8 cellular contexts compared by ENCODE assay signal in the genomic region with DNA sequence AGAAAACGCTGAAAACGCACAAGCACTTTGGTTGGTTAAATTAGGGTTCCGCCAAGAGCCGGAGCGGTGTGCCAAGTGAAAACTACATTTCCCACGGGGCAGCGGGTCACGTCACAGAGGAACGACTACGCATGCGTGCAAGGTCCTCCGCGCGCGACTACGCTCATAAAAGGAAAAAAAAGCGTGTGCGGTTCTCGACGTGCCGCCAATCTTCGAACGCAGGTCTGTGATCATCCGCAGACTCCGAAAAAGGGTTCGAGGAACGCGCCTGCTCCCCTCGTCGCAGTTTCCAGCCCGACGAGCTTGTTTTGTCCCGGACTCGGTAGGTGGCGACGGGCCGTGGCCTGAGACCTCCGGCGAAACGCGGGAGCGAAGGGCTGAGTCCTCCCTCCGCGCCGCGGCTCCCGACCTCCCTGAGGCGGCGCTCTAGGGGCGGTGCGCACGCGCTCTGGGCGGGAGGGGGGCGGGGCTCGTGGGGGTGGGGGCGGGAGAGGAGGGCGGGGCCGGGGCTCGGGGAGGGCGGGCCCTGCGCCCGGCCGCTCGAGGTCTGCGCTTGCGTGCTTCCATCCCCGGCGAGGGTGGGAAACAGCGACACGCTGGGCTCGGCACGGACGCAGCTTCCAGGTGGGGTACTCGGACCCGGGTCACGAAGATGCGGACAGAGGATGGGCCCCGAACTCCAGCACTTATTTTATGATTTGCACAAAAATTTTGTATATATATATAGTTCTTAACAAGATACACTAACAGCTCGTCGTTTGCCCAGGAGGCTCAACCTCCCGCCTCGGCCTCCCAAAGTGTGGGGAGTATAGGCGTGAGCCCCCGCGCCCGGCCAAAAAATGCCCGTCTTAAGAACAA. TPM values are rescaled to one million over a fixed set of nuclear protein-coding genes. Genes with fewer than 3 reads are reported as not detected.
A peak's percentile ranks its signal among the peaks of the same experiment; 100 is the strongest.
DNase-seq lines count a peak whose midpoint lies in the region; ATAC-seq and TF ChIP-seq lines count a peak whose summit lies in the region.

SGF29 (plus strand) TSS at position 145 of the 858 bp plus-strand sequence. CDS start 27,150 bp downstream, outside the sequence.

- no peaks in the 10 kb centered on the region for H4K20me1 ChIP-seq in SU-DHL-6 (ENCODE audit: low read depth, low read length)

- no peaks in the 10 kb centered on the region for H3K27me3 ChIP-seq in SU-DHL-6 (ENCODE audit: low read length)
- no peaks in the 10 kb centered on the region for H3K27me3 ChIP-seq in parathyroid adenoma (ENCODE audit: control insufficient read depth, insufficient read depth, low read length)
- no peaks in the 10 kb centered on the region for H3K27me3 ChIP-seq in tibial artery

- peak within 1 kb of the TSS; percentile 78 for H2AFZ ChIP-seq in SU-DHL-6 (ENCODE audit: low read depth, low read length, severe bottlenecking)
- peak within 1 kb of the TSS; percentile 94 for H2AFZ ChIP-seq in parathyroid adenoma

- H3K4me2 ChIP-seq in SU-DHL-6 (ENCODE audit: low read depth, low read length, poor library complexity, severe bottlenecking) (peak within 1 kb of the TSS; percentile 98), parathyroid adenoma (ENCODE audit: low read length) (peak within 1 kb of the TSS; percentile 97)

- peaks cover 39% of the 10 kb centered on the region for H3K79me2 ChIP-seq in SU-DHL-6 (ENCODE audit: insufficient read depth, low read length)
- H3K79me2 ChIP-seq in parathyroid adenoma: peaks cover 8% of the 10 kb centered on the region

- H3K9me2 ChIP-seq in SU-DHL-6 (replicated peaks; ENCODE audit: insufficient read depth, low read length): no peaks in the 10 kb centered on the region

- no peaks in the 10 kb centered on the region for H3K27me3 Mint-ChIP-seq in activated naive CD8-positive, alpha-beta T cell treated with anti-CD3 and anti-CD28 coated beads, Interleukin-2, amount 10 ng/mL, durations not matched to agents 7 days and 5 days

- POLR2A ChIA-PET in activated naive CD8-positive, alpha-beta T cell treated with anti-CD3 and anti-CD28 coated beads, Interleukin-2, amount 10 ng/mL, durations not matched to agents 7 days and 5 days (lab: Charles Lee): interaction anchor here (1.3 to 1.7 kb wide), 4 partner anchors 60 to 269 kb away, joined by 3 to 10 read pairs (median 6); partner anchors contain the start of genes APOBR and ATXN2L

- H3K27ac Mint-ChIP-seq in activated naive CD8-positive, alpha-beta T cell treated with anti-CD3 and anti-CD28 coated beads, Interleukin-2, amount 10 ng/mL, durations not matched to agents 7 days and 5 days: peak within 1 kb of the TSS; percentile 94

- H3K4me3 ChIP-seq in GM12865 (ENCODE audit: low read depth, low read length): peak within 1 kb of the TSS; percentile 73
- peak within 1 kb of the TSS; percentile 96 for H3K4me3 ChIP-seq in SU-DHL-6 (ENCODE audit: insufficient read depth, low read length, poor library complexity, severe bottlenecking)
- peak within 1 kb of the TSS; percentile 93 for H3K4me3 ChIP-seq in parathyroid adenoma (ENCODE audit: low read depth, low read length)
- peak within 1 kb of the TSS; percentile 62 to 73 for H3K4me3 ChIP-seq in tibial artery

- ATAC-seq in HG02642 (IDR thresholded peaks at IDR 0.05; ENCODE audit: poor library complexity, unreplicated experiment): peak; percentile 91
- peak; percentile 89 for ATAC-seq in activated naive CD8-positive, alpha-beta T cell treated with anti-CD3 and anti-CD28 coated beads, Interleukin-2, amount 10 ng/mL, durations not matched to agents 7 days and 5 days (ENCODE audit: low read depth)
- peak; percentile 96 for ATAC-seq in Right ventricle myocardium inferior

- no peaks in the 10 kb centered on the region for H3K9me3 Mint-ChIP-seq in activated naive CD8-positive, alpha-beta T cell treated with anti-CD3 and anti-CD28 coated beads, Interleukin-2, amount 10 ng/mL, durations not matched to agents 7 days and 5 days

- H3K27ac ChIP-seq in SU-DHL-6 (ENCODE audit: low read depth, low read length) (peak within 1 kb of the TSS; percentile 93), parathyroid adenoma (peak within 1 kb of the TSS; percentile 96), tibial artery (peak within 1 kb of the TSS; percentile 92 to 96)

- H3K4me3 Mint-ChIP-seq in activated naive CD8-positive, alpha-beta T cell treated with anti-CD3 and anti-CD28 coated beads, Interleukin-2, amount 10 ng/mL, durations not matched to agents 7 days and 5 days: peak within 1 kb of the TSS; percentile 88

- intact Hi-C loops in Right ventricle myocardium inferior (cut with DNase I): loop anchor here (10.0 kb wide), 1 partner anchor 59 kb away; the partner anchor contains the start of genes APOBR and CLN3
- intact Hi-C loops in tibial artery (cut with DNase I; ENCODE audit: low total_unique reads): loop anchor here (10.0 kb wide), 1 partner anchor 271 kb away; the partner anchor contains the start of gene ATXN2L

- H3K36me3 ChIP-seq in SU-DHL-6 (ENCODE audit: low read length): no peaks in the 10 kb centered on the region; the same call in 1 of the 2 replicates
- no peaks in the 10 kb centered on the region for H3K36me3 ChIP-seq in parathyroid adenoma (ENCODE audit: control insufficient read depth, insufficient read depth, low read length)
- peaks cover 5 to 26% (median 12%) of the 10 kb centered on the region in 3 donors for H3K36me3 ChIP-seq in tibial artery

- peaks cover 20% of the 10 kb centered on the region for H3K4me1 Mint-ChIP-seq in activated naive CD8-positive, alpha-beta T cell treated with anti-CD3 and anti-CD28 coated beads, Interleukin-2, amount 10 ng/mL, durations not matched to agents 7 days and 5 days

- TF ChIP-seq CTCF in GM12865 (IDR thresholded peaks at IDR 0.05; ENCODE audit: insufficient read depth, low read depth, low read length, missing control alignments) (peak; percentile 27), SU-DHL-6 (IDR thresholded peaks at IDR 0.05; ENCODE audit: insufficient read depth, low read length, poor library complexity, severe bottlenecking) (peak; percentile 18), parathyroid adenoma (IDR thresholded peaks at IDR 0.05) (peak; percentile 33), tibial artery (IDR thresholded peaks at IDR 0.05) (peak; percentile 29 to 33)

- peaks cover 14% of the 10 kb centered on the region for H3K36me3 Mint-ChIP-seq in activated naive CD8-positive, alpha-beta T cell treated with anti-CD3 and anti-CD28 coated beads, Interleukin-2, amount 10 ng/mL, durations not matched to agents 7 days and 5 days

- H3K9ac ChIP-seq in SU-DHL-6 (ENCODE audit: low read length) (peak within 1 kb of the TSS; percentile 87), parathyroid adenoma (peak within 1 kb of the TSS; percentile 65)

- no peaks in the 10 kb centered on the region for H3F3A ChIP-seq in SU-DHL-6 (ENCODE audit: insufficient read depth)

- H3K9me3 ChIP-seq in SU-DHL-6 (ENCODE audit: insufficient read depth, low read length): no peaks in the 10 kb centered on the region
- no peaks in the 10 kb centered on the region for H3K9me3 ChIP-seq in parathyroid adenoma (ENCODE audit: control insufficient read depth, low read length)
- H3K9me3 ChIP-seq in tibial artery: no peaks in the 10 kb centered on the region

- DNase-seq in GM12865 (ENCODE audit: low read depth): peak; percentile 96
- peak; percentile 81 for DNase-seq in NCI-H1105 treated with DMSO at 0.1 percent for 48 hours (lab: John Stamatoyannopoulos, UW)
- peak; percentile 91 for DNase-seq in activated naive CD8-positive, alpha-beta T cell treated with anti-CD3 and anti-CD28 coated beads, Interleukin-2, amount 10 ng/mL, durations not matched to agents 7 days and 5 days
- peak; percentile 94 for DNase-seq in Right ventricle myocardium inferior (ENCODE audit: missing footprints)
- peak; percentile 91 to 96 for DNase-seq in tibial artery

- H3K4me1 ChIP-seq in parathyroid adenoma (peaks cover 7% of the 10 kb centered on the region), tibial artery (peaks cover 0 to 20% (median 14%) of the 10 kb centered on the region in 4 donors)

RNA-seq across cellular contexts. Expression of gene SGF29, which starts in this region (rescaled TPM):
- 10 to 100 TPM; 47.0 to 49.8 TPM for total RNA-seq in activated naive CD8-positive, alpha-beta T cell treated with anti-CD3 and anti-CD28 coated beads, Interleukin-2, amount 10 ng/mL, durations not matched to agents 7 days and 5 days
- total RNA-seq in Right ventricle myocardium inferior: 20.2 TPM

Comparison
In these comparisons a context has a peak if more than half of its experiments do, and no peak if none do; other contexts are left out.
1. Peak in every context shown above with its lines: DNase-seq, ATAC-seq, H3K4me3 ChIP-seq and H3K27ac ChIP-seq.